12 cellular contexts compared by ENCODE assay signal in the genomic region with DNA sequence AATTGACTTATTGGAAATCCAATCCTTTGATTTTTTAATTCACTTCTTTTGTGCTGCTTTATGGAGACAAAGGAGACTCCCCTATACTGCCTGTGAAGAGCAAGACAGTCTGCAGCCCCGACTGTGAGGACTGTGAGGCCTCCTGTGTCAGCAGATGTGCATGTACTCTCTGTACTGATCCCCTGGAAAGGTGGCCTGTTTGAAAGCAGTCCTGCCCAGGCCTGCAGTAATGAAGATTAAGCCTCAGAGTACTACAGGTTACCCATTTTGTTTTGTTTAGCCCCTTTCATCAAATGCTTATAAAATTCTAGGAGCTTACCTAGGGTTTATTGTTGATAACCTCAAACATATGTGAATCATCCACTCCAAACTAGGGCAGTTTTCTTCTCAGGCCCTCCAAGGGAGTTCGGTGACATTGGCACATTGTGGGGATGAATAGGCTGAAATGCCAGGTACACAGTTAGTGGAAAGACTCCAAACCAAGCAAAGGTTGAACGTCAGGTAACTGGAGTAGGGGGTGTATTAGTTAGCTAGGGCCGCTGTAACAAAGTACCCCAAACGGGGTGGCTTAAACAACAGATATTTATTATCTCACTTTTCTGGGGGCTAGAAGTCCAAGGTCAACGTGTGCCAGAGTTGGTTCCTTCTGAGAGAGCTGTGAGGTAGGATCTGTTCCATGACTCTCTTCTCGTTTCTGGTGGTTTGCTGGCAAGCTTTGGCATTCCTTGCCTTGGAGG.
DNase-seq lines count a peak whose midpoint lies in the region; ATAC-seq and TF ChIP-seq lines count a peak whose summit lies in the region.
"Had no signal": no experiment of that assay in that cellular context is flagged by ENCODE, and none has a peak within 500 bp of the region (broad histone marks: within the 10 kb centered on the region; RNA-seq: fewer than 3 reads in every experiment).

No MANE protein-coding gene starts in this region.

- peaks cover 8% of the 10 kb centered on the region for H3K9me3 Mint-ChIP-seq in activated CD8-positive, alpha-beta memory T cell treated with anti-CD3 and anti-CD28 coated beads, Interleukin-2, amount 10 ng/mL, durations not matched to agents 7 days and 5 days (ENCODE audit: low read depth)
- H3K9me3 Mint-ChIP-seq in dendritic cell treated with granulocyte-macrophage colony-stimulating factor and Interleukin-4, amounts not matched to agents 40 ng/mL and 50 ng/mL, for 4 days: peaks cover 10% of the 10 kb centered on the region
- H3K9me3 Mint-ChIP-seq in type B pancreatic cell: peaks cover 4% of the 10 kb centered on the region

- H3K4me1 ChIP-seq in mesodermal cell (ENCODE audit: control insufficient read depth, insufficient read depth, low read length, poor library complexity, severe bottlenecking): peaks cover 36% of the 10 kb centered on the region

- no peak for TF ChIP-seq CTCF in type B pancreatic cell (conservative IDR thresholded peaks at IDR 0.05)

- peaks cover 21% of the 10 kb centered on the region for H3K9me3 ChIP-seq in mesodermal cell (ENCODE audit: control insufficient read depth, low read length)

- ATAC-seq in activated CD8-positive, alpha-beta memory T cell treated with anti-CD3 and anti-CD28 coated beads, Interleukin-2, amount 10 ng/mL, durations not matched to agents 7 days and 5 days: no peak
- ATAC-seq: T-cell had no signal

- H3K27ac ChIP-seq in mesodermal cell (ENCODE audit: low read depth, low read length, severe bottlenecking): peak overlapping the region; percentile 11

- DNase-seq in activated CD8-positive, alpha-beta memory T cell treated with anti-CD3 and anti-CD28 coated beads for 24 hours: peak; percentile 33
- no peak for DNase-seq in activated CD8-positive, alpha-beta memory T cell treated with anti-CD3 and anti-CD28 coated beads, Interleukin-2, amount 10 ng/mL, durations not matched to agents 7 days and 5 days
- no peak for DNase-seq in type B pancreatic cell (ENCODE audit: extremely low spot score, unreplicated experiment)
- DNase-seq in G401 (ENCODE audit: low spot score): no peak
- DNase-seq in LoVo (ENCODE audit: low spot score): no peak
- DNase-seq in NCI-H1436 (lab: John Stamatoyannopoulos, UW): no peak
- DNase-seq: activated T-cell treated with anti-CD3 and anti-CD28 coated beads for 4 hours, NCI-H446, retina, T-cell had no signal

- in situ Hi-C loops in G401 (cut with HindIII; ENCODE audit: low sequenced_read_pairs): no loop called here

- WGBS in mesodermal cell (ENCODE audit: insufficient coverage in 2 of 2), 2 experiments: 87 to 100% methylated on average over 2 to 3 of the region's 7 CpGs

- peaks cover 74% of the 10 kb centered on the region for H3K36me3 ChIP-seq in mesodermal cell (ENCODE audit: control insufficient read depth, insufficient read depth, low read length)

- no peaks in the 10 kb centered on the region for H3K27me3 Mint-ChIP-seq in activated CD8-positive, alpha-beta memory T cell treated with anti-CD3 and anti-CD28 coated beads, Interleukin-2, amount 10 ng/mL, durations not matched to agents 7 days and 5 days
- H3K27me3 Mint-ChIP-seq in dendritic cell treated with granulocyte-macrophage colony-stimulating factor and Interleukin-4, amounts not matched to agents 40 ng/mL and 50 ng/mL, for 4 days: no peaks in the 10 kb centered on the region
- H3K27me3 Mint-ChIP-seq in type B pancreatic cell: no peaks in the 10 kb centered on the region
- H3K27me3 Mint-ChIP-seq: T-cell had no signal

- no peak overlapping the region for H3K4me3 ChIP-seq in mesodermal cell (ENCODE audit: extremely low read depth, insufficient read depth, low read length, poor library complexity, severe bottlenecking)

- peaks cover 4% of the 10 kb centered on the region for H3K4me1 Mint-ChIP-seq in activated CD8-positive, alpha-beta memory T cell treated with anti-CD3 and anti-CD28 coated beads, Interleukin-2, amount 10 ng/mL, durations not matched to agents 7 days and 5 days
- H3K4me1 Mint-ChIP-seq in dendritic cell treated with granulocyte-macrophage colony-stimulating factor and Interleukin-4, amounts not matched to agents 40 ng/mL and 50 ng/mL, for 4 days (ENCODE audit: low read depth): peaks cover 66% of the 10 kb centered on the region
- H3K4me1 Mint-ChIP-seq in type B pancreatic cell (ENCODE audit: unreplicated experiment): peaks cover 27% of the 10 kb centered on the region

- intact Hi-C loops in dendritic cell treated with granulocyte-macrophage colony-stimulating factor and Interleukin-4, amounts not matched to agents 40 ng/mL and 50 ng/mL, for 4 days (cut with micrococcal nuclease): no loop called here

- no peak overlapping the region for H3K4me3 Mint-ChIP-seq in activated CD8-positive, alpha-beta memory T cell treated with anti-CD3 and anti-CD28 coated beads, Interleukin-2, amount 10 ng/mL, durations not matched to agents 7 days and 5 days
- H3K4me3 Mint-ChIP-seq in dendritic cell treated with granulocyte-macrophage colony-stimulating factor and Interleukin-4, amounts not matched to agents 40 ng/mL and 50 ng/mL, for 4 days: no peak overlapping the region
- H3K4me3 Mint-ChIP-seq in type B pancreatic cell: no peak overlapping the region
- H3K4me3 Mint-ChIP-seq: T-cell had no signal

- CTCF ChIA-PET in activated CD8-positive, alpha-beta memory T cell treated with anti-CD3 and anti-CD28 coated beads, Interleukin-2, amount 10 ng/mL, durations not matched to agents 7 days and 5 days (lab: Charles Lee): no interaction called here

- no peak overlapping the region for H3K27ac Mint-ChIP-seq in activated CD8-positive, alpha-beta memory T cell treated with anti-CD3 and anti-CD28 coated beads, Interleukin-2, amount 10 ng/mL, durations not matched to agents 7 days and 5 days
- H3K27ac Mint-ChIP-seq in dendritic cell treated with granulocyte-macrophage colony-stimulating factor and Interleukin-4, amounts not matched to agents 40 ng/mL and 50 ng/mL, for 4 days: peak overlapping the region; percentile 88
- peak overlapping the region; percentile 10 for H3K27ac Mint-ChIP-seq in type B pancreatic cell

- H3K36me3 Mint-ChIP-seq in activated CD8-positive, alpha-beta memory T cell treated with anti-CD3 and anti-CD28 coated beads, Interleukin-2, amount 10 ng/mL, durations not matched to agents 7 days and 5 days: peaks cover 53% of the 10 kb centered on the region
- peaks cover 100% of the 10 kb centered on the region for H3K36me3 Mint-ChIP-seq in dendritic cell treated with granulocyte-macrophage colony-stimulating factor and Interleukin-4, amounts not matched to agents 40 ng/mL and 50 ng/mL, for 4 days (ENCODE audit: low read depth)
- peaks cover 69% of the 10 kb centered on the region for H3K36me3 Mint-ChIP-seq in type B pancreatic cell
